12 cellular contexts compared by ENCODE assay signal in the genomic region with DNA sequence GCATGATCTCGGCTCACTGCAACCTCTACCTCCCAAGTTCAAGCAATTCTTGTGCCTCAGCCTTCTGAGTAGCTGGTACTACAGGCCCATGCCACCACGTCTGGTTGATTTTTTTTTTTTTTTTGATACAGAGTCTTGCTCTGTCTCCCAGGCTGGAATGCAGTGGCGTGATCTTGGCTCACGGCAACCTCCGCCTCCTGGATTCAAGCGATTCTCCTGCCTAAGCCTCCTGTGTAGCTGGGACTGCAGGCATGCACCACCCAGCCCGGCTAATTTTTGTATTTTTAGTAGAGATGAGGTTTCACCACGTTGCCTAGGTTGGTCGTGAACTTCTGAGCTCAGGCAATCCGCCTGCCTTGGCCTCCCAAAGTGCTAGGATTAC. TPM values are rescaled to one million over a fixed set of nuclear protein-coding genes. Genes with fewer than 3 reads are reported as not detected.
DNase-seq lines count a peak whose midpoint lies in the region; TF ChIP-seq lines count a peak whose summit lies in the region.
"Not testable (repeated sequence)": the region's sequence is repeated elsewhere in the genome, so short reads cannot be mapped to it uniquely, and the experiment has no call there.
"Had no signal": no experiment of that assay in that cellular context is flagged by ENCODE, and none has a peak within 500 bp of the region (broad histone marks: within the 10 kb centered on the region; RNA-seq: fewer than 3 reads in every experiment).

No MANE protein-coding gene starts in this region.

- not testable (repeated sequence) for H3K27ac ChIP-seq in BLaER1
- H3K27ac ChIP-seq in SK-N-SH (ENCODE audit: low read depth in 2 of 2, low read length in 1 of 2) (peak overlapping the region in 1 of 2 experiments; percentile 45; a peak in 2 of 4 replicates), esophagus squamous epithelium (peak overlapping the region; percentile 94 to 99 (median 98)), parathyroid adenoma (peak overlapping the region; percentile 68)

- H3K4me3 ChIP-seq in BLaER1; SK-N-SH (ENCODE audit: low read depth in 2 of 2, low read length in 1 of 2); esophagus squamous epithelium; parathyroid adenoma (ENCODE audit: low read depth, low read length): not testable (repeated sequence)

- not testable (repeated sequence) for TF ChIP-seq POLR2A in esophagus squamous epithelium (IDR thresholded peaks at IDR 0.05)

- TF ChIP-seq RAD21 in Ishikawa (IDR thresholded peaks at IDR 0.05; ENCODE audit: low read depth); SK-N-SH (IDR thresholded peaks at IDR 0.05; ENCODE audit: low read length): not testable (repeated sequence)

- not testable (repeated sequence) for H3K27me3 ChIP-seq in BLaER1; SK-N-SH (ENCODE audit: insufficient read depth); esophagus squamous epithelium; parathyroid adenoma (ENCODE audit: control insufficient read depth, insufficient read depth, low read length)

- POLR2A ChIA-PET in SK-N-SH (lab: Yijun Ruan, JAX), result not testable (repeated sequence)

- intact Hi-C loops in esophagus squamous epithelium (cut with DNase I), result not testable (repeated sequence)

- in situ Hi-C loops in Caki2 (cut with HindIII; ENCODE audit: low pct_unique_long_range_greater_than_20kb, low sequenced_read_pairs), result not testable (repeated sequence)

- H3K9ac ChIP-seq in BLaER1, SK-N-SH, parathyroid adenoma: not testable (repeated sequence)

- peak overlapping the region; percentile 71 for H3K4me2 ChIP-seq in BLaER1
- peak overlapping the region; percentile 21; the same call in 1 of the 2 replicates for H3K4me2 ChIP-seq in SK-N-SH
- H3K4me2 ChIP-seq in parathyroid adenoma (ENCODE audit: low read length), result not testable (repeated sequence)

- H3K9me3 ChIP-seq in BLaER1; SK-N-SH; esophagus squamous epithelium; parathyroid adenoma (ENCODE audit: control insufficient read depth, low read length): not testable (repeated sequence)

- H2AFZ ChIP-seq in SK-N-SH (ENCODE audit: low read depth), result not testable (repeated sequence)
- peak overlapping the region; percentile 60 for H2AFZ ChIP-seq in parathyroid adenoma

- peak overlapping the region; percentile 50 for H3K27ac Mint-ChIP-seq in type B pancreatic cell

- WGBS in SK-N-SH (ENCODE audit: low lambda C conversion rate), result 88% methylated on average over 10 of the region's 10 CpGs
- 43 to 64% methylated on average over 9 to 10 of the region's 10 CpGs for WGBS in esophagus squamous epithelium, 2 donors

- not testable (repeated sequence) for H3K79me2 ChIP-seq in SK-N-SH (ENCODE audit: insufficient read depth); parathyroid adenoma

- not testable (repeated sequence) for H4K20me1 ChIP-seq in BLaER1; SK-N-SH (ENCODE audit: insufficient read depth)

- H3K9me2 ChIP-seq in SK-N-SH, result not testable (repeated sequence)

- H3K9me3 Mint-ChIP-seq in type B pancreatic cell, result not testable (repeated sequence)

- H3K4me1 Mint-ChIP-seq in type B pancreatic cell (ENCODE audit: unreplicated experiment), result not testable (repeated sequence)

- H3F3A ChIP-seq in SK-N-SH (replicated peaks; ENCODE audit: insufficient read depth), result peaks cover 12% of the 10 kb centered on the region

- H3K36me3 ChIP-seq in BLaER1; SK-N-SH (replicated peaks in 1 of 2; ENCODE audit: control insufficient read depth in 1 of 2, insufficient read depth in 2 of 2, low read length in 1 of 2); parathyroid adenoma (ENCODE audit: control insufficient read depth, insufficient read depth, low read length): not testable (repeated sequence)
- peaks cover 0 to 11% (median 0%) of the 10 kb centered on the region in 3 donors for H3K36me3 ChIP-seq in esophagus squamous epithelium

- H3K4me1 ChIP-seq in BLaER1, result peaks cover 43% of the 10 kb centered on the region
- not testable (repeated sequence) for H3K4me1 ChIP-seq in SK-N-SH (ENCODE audit: control insufficient read depth in 1 of 2, insufficient read depth in 2 of 2, low read depth in 1 of 2, low read length in 1 of 2); parathyroid adenoma
- peaks cover 11 to 56% (median 26%) of the 10 kb centered on the region in 3 donors for H3K4me1 ChIP-seq in esophagus squamous epithelium

- H3K36me3 Mint-ChIP-seq in type B pancreatic cell, result not testable (repeated sequence)

- CTCF ChIA-PET in SK-N-SH (lab: Yijun Ruan, JAX), result interaction anchor here (0.8 to 1.9 kb wide), 7 partner anchors 9 to 156 kb away, joined by 3 to 8 read pairs (median 3); a partner anchor contains a TSS

- H3K4me3 Mint-ChIP-seq in type B pancreatic cell, result not testable (repeated sequence)

- not testable (repeated sequence) for H3K27me3 Mint-ChIP-seq in type B pancreatic cell

- TF ChIP-seq EP300 in Ishikawa (IDR thresholded peaks at IDR 0.05; ENCODE audit: borderline replicate concordance); SK-N-SH (IDR thresholded peaks at IDR 0.05; ENCODE audit: borderline replicate concordance in 1 of 2, low read depth in 1 of 2, low read length in 1 of 2): not testable (repeated sequence)

- DNase-seq in Caki2 (ENCODE audit: low read depth), result peak; percentile 42
- DNase-seq in SK-N-SH; esophagus squamous epithelium (lab: John Stamatoyannopoulos, UW); type B pancreatic cell (ENCODE audit: extremely low spot score, unreplicated experiment): not testable (repeated sequence)
- DNase-seq in kidney tubule cell (ENCODE audit: low spot score), result peak; percentile 29

- TF ChIP-seq CTCF in SK-N-SH (IDR thresholded peaks at IDR 0.05); esophagus squamous epithelium (IDR thresholded peaks at IDR 0.05); parathyroid adenoma (IDR thresholded peaks at IDR 0.05); type B pancreatic cell (conservative IDR thresholded peaks at IDR 0.05): not testable (repeated sequence)

TF ChIP-seq in Ishikawa, 13 proteins besides CTCF, POLR2A, EP300 and RAD21:
- TF ChIP-seq, protein P1, sequence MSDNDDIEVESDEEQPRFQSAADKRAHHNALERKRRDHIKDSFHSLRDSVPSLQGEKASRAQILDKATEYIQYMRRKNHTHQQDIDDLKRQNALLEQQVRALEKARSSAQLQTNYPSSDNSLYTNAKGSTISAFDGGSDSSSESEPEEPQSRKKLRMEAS (IDR thresholded peaks at IDR 0.05), result peak; percentile 45
- TF ChIP-seq TEAD4 (IDR thresholded peaks at IDR 0.05) (peak; percentile 85), TCF12 (IDR thresholded peaks at IDR 0.05; ENCODE audit: low read depth) (peak; percentile 47; the same call in 1 of the 2 replicates)

RNA-seq across cellular contexts. Expression of a gene that starts 1.5 kb away (rescaled TPM):
- 35.8 and 43.3 TPM in 2 replicates for total RNA-seq in Caki2 (2014; rRNA removed; shearing (Covaris generic); ENCODE audit: low replicate concordance)
- polyA plus RNA-seq in SK-N-SH (2012; rRNA removed), result 13.7 and 13.8 TPM in 2 replicates
- polyA plus RNA-seq in SK-N-SH (2012; cell fraction: cytosol; rRNA removed), result 4.3 and 8.4 TPM in 2 replicates
- polyA plus RNA-seq in SK-N-SH (2012; cell fraction: nucleus; rRNA removed), result 18.5 and 18.6 TPM in 2 replicates
- total RNA-seq in esophagus squamous epithelium, result 10 to 100 TPM; 31.5 to 83.3 (median 67.5) TPM
- total RNA-seq in type B pancreatic cell (ENCODE audit: low replicate concordance), result 8.7 and 11.5 TPM in 2 replicates

RNA-seq across cellular contexts. Expression of a gene that starts 18.2 kb away (rescaled TPM):
- total RNA-seq in Caki2 (2014; rRNA removed; shearing (Covaris generic); ENCODE audit: low replicate concordance), result 0.61 and 0.95 TPM in 2 replicates
- not detected in 2 replicates for polyA plus RNA-seq in SK-N-SH (2012; rRNA removed)
- polyA plus RNA-seq in SK-N-SH (2012; cell fraction: cytosol; rRNA removed), result not detected in 2 replicates
- polyA plus RNA-seq in SK-N-SH (2012; cell fraction: nucleus; rRNA removed), result 0.05 and 0.17 TPM in 2 replicates
- total RNA-seq in esophagus squamous epithelium, result under 1 TPM in 1 of 4 donors, not detected in 3; under 0.01 TPM
- total RNA-seq in type B pancreatic cell (ENCODE audit: low replicate concordance), result 2.3 and 7.0 TPM in 2 replicates
- total RNA-seq: Daoy, GM23248 had no signal
- polyA plus RNA-seq: BJ, GM23248, IgD-negative memory B cell had no signal

RNA-seq across cellular contexts. Expression of a gene that starts 18.2 kb away (rescaled TPM):
- total RNA-seq in Caki2 (2014; rRNA removed; shearing (Covaris generic); ENCODE audit: low replicate concordance), result not detected in 2 replicates
- 0.50 and 0.72 TPM in 2 replicates for polyA plus RNA-seq in SK-N-SH (2012; rRNA removed)
- 0.27 and 0.38 TPM in 2 replicates for polyA plus RNA-seq in SK-N-SH (2012; cell fraction: cytosol; rRNA removed)
- polyA plus RNA-seq in SK-N-SH (2012; cell fraction: nucleus; rRNA removed), result 2.5 and 3.0 TPM in 2 replicates
- total RNA-seq in esophagus squamous epithelium (under 1 TPM; 0.15 to 0.94 (median 0.39) TPM), type B pancreatic cell (ENCODE audit: low replicate concordance) (1.3 TPM in 1 of 2 replicates, not detected in the other)
- total RNA-seq: Daoy, GM23248 had no signal
- polyA plus RNA-seq: IgD-negative memory B cell had no signal

RNA-seq across cellular contexts. Expression of a gene that starts 39.1 kb away (rescaled TPM):
- 3.7 and 6.4 TPM in 2 replicates for total RNA-seq in Caki2 (2014; rRNA removed; shearing (Covaris generic); ENCODE audit: low replicate concordance)
- polyA plus RNA-seq in SK-N-SH (2012; rRNA removed), result 9.5 and 10.4 TPM in 2 replicates
- 9.7 and 11.1 TPM in 2 replicates for polyA plus RNA-seq in SK-N-SH (2012; cell fraction: cytosol; rRNA removed)
- polyA plus RNA-seq in SK-N-SH (2012; cell fraction: nucleus; rRNA removed), result 11.5 and 17.0 TPM in 2 replicates
- 10 to 100 TPM in 3 of 4 donors, 1 to 10 TPM in 1; 9.9 to 14.2 (median 12.4) TPM for total RNA-seq in esophagus squamous epithelium
- total RNA-seq in type B pancreatic cell (ENCODE audit: low replicate concordance), result 14.4 and 21.1 TPM in 2 replicates

RNA-seq across cellular contexts. Expression of a gene that starts 45.7 kb away (rescaled TPM):
- 7.7 and 11.0 TPM in 2 replicates for total RNA-seq in Caki2 (2014; rRNA removed; shearing (Covaris generic); ENCODE audit: low replicate concordance)
- 21.8 and 36.1 TPM in 2 replicates for polyA plus RNA-seq in SK-N-SH (2012; rRNA removed)
- polyA plus RNA-seq in SK-N-SH (2012; cell fraction: cytosol; rRNA removed), result 10.6 and 14.6 TPM in 2 replicates
- 113 and 143 TPM in 2 replicates for polyA plus RNA-seq in SK-N-SH (2012; cell fraction: nucleus; rRNA removed)
- total RNA-seq in esophagus squamous epithelium (10 to 100 TPM in 3 of 4 donors, 1 to 10 TPM in 1; 7.0 to 33.2 (median 13.9) TPM), type B pancreatic cell (ENCODE audit: low replicate concordance) (31.6 and 33.0 TPM in 2 replicates)
